Comparison of ENCODE assay signal across 9 cellular contexts in genomic region chr10:114767101-114767588, GRCh38. TPM values are rescaled to one million over a fixed set of nuclear protein-coding genes. Genes with fewer than 3 reads are reported as not detected.
DNase-seq lines count a peak whose midpoint lies in the region; ATAC-seq and TF ChIP-seq lines count a peak whose summit lies in the region.
"Had no signal": no experiment of that assay in that cellular context is flagged by ENCODE, and none has a peak within 500 bp of the region (broad histone marks: within the 10 kb centered on the region; RNA-seq: fewer than 3 reads in every experiment).

No MANE protein-coding gene starts in this region.

- TF ChIP-seq POLR2A in stomach (IDR thresholded peaks at IDR 0.05) = no peak

- no peaks in the 10 kb centered on the region for H3K9me3 Mint-ChIP-seq in activated T-cell treated with anti-CD3 and anti-CD28 coated beads, Interleukin-2, amount 50 U/mL, for 72 hours

- peak overlapping the region; percentile 61 to 65 for H3K4me3 Mint-ChIP-seq in activated T-cell treated with anti-CD3 and anti-CD28 coated beads, Interleukin-2, amount 50 U/mL, for 72 hours

- H3K36me3 ChIP-seq in adipocyte (ENCODE audit: control insufficient read depth, insufficient read depth, low read length, severe bottlenecking) = no peaks in the 10 kb centered on the region
- H3K36me3 ChIP-seq in iPS-15b (ENCODE audit: control insufficient read depth, insufficient read depth, low read length) = no peaks in the 10 kb centered on the region
- no peaks in the 10 kb centered on the region for H3K36me3 ChIP-seq in stomach
- H3K36me3 ChIP-seq: adrenal gland had no signal

- TF ChIP-seq EP300 in stomach (IDR thresholded peaks at IDR 0.05) = no peak

- peak in 1 of 2 donors; percentile 31 for ATAC-seq in activated T-cell treated with anti-CD3 and anti-CD28 coated beads, Interleukin-2, amount 50 U/mL, for 72 hours (replicated peaks in 1 of 2)
- ATAC-seq in HG03521 (IDR thresholded peaks at IDR 0.05; ENCODE audit: unreplicated experiment) (no peak), HG02571 (IDR thresholded peaks at IDR 0.05; ENCODE audit: unreplicated experiment) (no peak)

- H3K27ac Mint-ChIP-seq in activated T-cell treated with anti-CD3 and anti-CD28 coated beads, Interleukin-2, amount 50 U/mL, for 72 hours = no peak overlapping the region

- H3K4me1 Mint-ChIP-seq in activated T-cell treated with anti-CD3 and anti-CD28 coated beads, Interleukin-2, amount 50 U/mL, for 72 hours (ENCODE audit: low read depth) = peaks cover 7% of the 10 kb centered on the region

- no peak for TF ChIP-seq CTCF in stomach (IDR thresholded peaks at IDR 0.05)

- H3K27me3 ChIP-seq in adipocyte (replicated peaks; ENCODE audit: control insufficient read depth, insufficient read depth, low read length) (no peaks in the 10 kb centered on the region), iPS-15b (ENCODE audit: control insufficient read depth, insufficient read depth, low read length) (peaks cover 22% of the 10 kb centered on the region), stomach (peaks cover 0 to 31% (median 6%) of the 10 kb centered on the region in 3 donors)
- H3K27me3 ChIP-seq: adrenal gland had no signal

- peaks cover 37% of the 10 kb centered on the region for H3K27me3 Mint-ChIP-seq in activated T-cell treated with anti-CD3 and anti-CD28 coated beads, Interleukin-2, amount 50 U/mL, for 72 hours (ENCODE audit: low read depth)

- H3K9ac ChIP-seq in adipocyte (ENCODE audit: low read length) (peak overlapping the region; percentile 60), iPS-15b (ENCODE audit: low read depth, low read length) (no peak overlapping the region)

- no peaks in the 10 kb centered on the region for H3K36me3 Mint-ChIP-seq in activated T-cell treated with anti-CD3 and anti-CD28 coated beads, Interleukin-2, amount 50 U/mL, for 72 hours (ENCODE audit: insufficient read depth in 2 of 2)

- H3K4me1 ChIP-seq in adipocyte (ENCODE audit: control insufficient read depth, insufficient read depth, low read length) (peaks cover 9% of the 10 kb centered on the region), iPS-15b (ENCODE audit: control insufficient read depth, insufficient read depth, low read length) (peaks cover 3% of the 10 kb centered on the region), stomach (peaks cover 5 to 23% (median 17%) of the 10 kb centered on the region in 4 donors)

- intact Hi-C loops in stomach (cut with DNase I; ENCODE audit: low total_unique reads) = no loop called here

- no peak for DNase-seq in activated T-cell treated with anti-CD3 and anti-CD28 coated beads, Interleukin-2, amount 50 U/mL, for 72 hours
- DNase-seq in activated T-cell treated with anti-CD3 and anti-CD28 coated beads for 4 hours (no peak), adipocyte (ENCODE audit: low read depth) (peak; percentile 74), stomach (no peak)
- DNase-seq in stimulated activated CD4-positive, alpha-beta T cell treated with anti-CD3 and anti-CD28 coated beads, Interleukin-1b, Interleukin-23, amount 100 ng/mL, for 48 hours = no peak

- H3K9me3 ChIP-seq in adipocyte (ENCODE audit: control insufficient read depth, low read length) = no peaks in the 10 kb centered on the region
- H3K9me3 ChIP-seq in iPS-15b (ENCODE audit: control insufficient read depth, insufficient read depth, low read length) = no peaks in the 10 kb centered on the region
- no peaks in the 10 kb centered on the region for H3K9me3 ChIP-seq in stomach
- H3K9me3 ChIP-seq: adrenal gland had no signal

- WGBS in stomach, 5 donors = 18 to 40% (median 23%) methylated on average over 8 of the region's 8 CpGs

- H3K4me3 ChIP-seq in adipocyte (ENCODE audit: low read length) (peak overlapping the region; percentile 83), iPS-15b (ENCODE audit: low read depth, low read length) (peak overlapping the region; percentile 53), stomach (peak overlapping the region; percentile 66 to 79 (median 73))

- H3K27ac ChIP-seq in stomach = peak overlapping the region in 4 of 5 donors; percentile 73 to 83 (median 80)

RNA-seq across cellular contexts. Expression of gene FHIP2A, which starts 54.4 kb away (rescaled TPM):
- total RNA-seq in activated T-cell treated with anti-CD3 and anti-CD28 coated beads, Interleukin-2, amount 50 U/mL, for 72 hours = 10 to 100 TPM; 20.4 to 25.6 TPM
- total RNA-seq in stomach = 100 to 1,000 TPM in 1 of 5 donors, 10 to 100 TPM in 3, under 1 TPM in 1; 0.87 to 264 (median 20.4) TPM
- 1 to 10 TPM; 3.5 to 5.2 (median 4.3) TPM for polyA plus RNA-seq in stomach
